Comparison of ENCODE assay signal across 2 cellular contexts in genomic region chr1:84996846-84997666, GRCh38.
TF ChIP-seq lines count a peak whose summit lies in the region.

MCOLN2 (minus strand) TSS chr1:84997113; CDS start chr1:84996872, 241 bp downstream.

TF ChIP-seq in SK-N-SH treated with all-trans-retinoic acid at 6 μM for 48 hours, 23 proteins besides CTCF, POLR2A, EP300 and RAD21 (continued from another document):
- TF ChIP-seq TSHZ2 (CRISPR knock-in tag; IDR thresholded peaks at IDR 0.05) (no peak), RARB (CRISPR knock-in tag; IDR thresholded peaks at IDR 0.05) (no peak), BACH2 (CRISPR knock-in tag; IDR thresholded peaks at IDR 0.05; ENCODE audit: borderline replicate concordance) (no peak), ZNF70 (CRISPR knock-in tag; IDR thresholded peaks at IDR 0.05) (no peak), TOX (CRISPR knock-in tag; IDR thresholded peaks at IDR 0.05; ENCODE audit: borderline replicate concordance) (no peak), PPARA (CRISPR knock-in tag; IDR thresholded peaks at IDR 0.05; ENCODE audit: borderline replicate concordance) (no peak), ZFP30 (CRISPR knock-in tag; IDR thresholded peaks at IDR 0.05) (no peak)

TF ChIP-seq in GM12878, 131 proteins besides CTCF, POLR2A, EP300 and RAD21 (continued from another document and continues in another):
- no peak for TF ChIP-seq KAT2A (conservative IDR thresholded peaks at IDR 0.05; ENCODE audit: control insufficient read depth, low read depth, low read length)
- TF ChIP-seq TCF3 (IDR thresholded peaks at IDR 0.05; ENCODE audit: borderline replicate concordance, insufficient read depth, low read depth, low read length), result no peak
- peak; percentile 11; the same call in 1 of the 2 replicates for TF ChIP-seq YY1 (IDR thresholded peaks at IDR 0.05; ENCODE audit: low read depth, low read length)
- TF ChIP-seq RBBP5 (conservative IDR thresholded peaks at IDR 0.05), result no peak
- no peak for TF ChIP-seq RCOR1 (conservative IDR thresholded peaks at IDR 0.05; ENCODE audit: low read depth, low read length)
- no peak for TF ChIP-seq BMI1 (IDR thresholded peaks at IDR 0.05; ENCODE audit: borderline replicate concordance)
- TF ChIP-seq IKZF2 (IDR thresholded peaks at IDR 0.05), result peak in 1 of 2 experiments; percentile 8; a peak in 1 of 4 replicates
- no peak for TF ChIP-seq REST (IDR thresholded peaks at IDR 0.05; ENCODE audit: low read depth, low read length)
- TF ChIP-seq E2F4 (IDR thresholded peaks at IDR 0.05; ENCODE audit: low read depth, low read length), result no peak
- TF ChIP-seq ZNF217 (IDR thresholded peaks at IDR 0.05), result no peak
- TF ChIP-seq DPF2 (IDR thresholded peaks at IDR 0.05), result peak; percentile 81; the same call in 1 of the 2 replicates
- TF ChIP-seq JUND (IDR thresholded peaks at IDR 0.05; ENCODE audit: low read depth, low read length), result no peak
- TF ChIP-seq BRCA1 (IDR thresholded peaks at IDR 0.05; ENCODE audit: low read depth, low read length), result no peak
- no peak; a peak in 1 of 4 replicates for TF ChIP-seq ETV6 (conservative IDR thresholded peaks at IDR 0.05 in 1 of 2, IDR thresholded peaks at IDR 0.05 in 1 of 2; ENCODE audit: borderline replicate concordance in 1 of 2, low read depth in 1 of 2)
- peak; percentile 38; the same call in 1 of the 2 replicates for TF ChIP-seq MXI1 (IDR thresholded peaks at IDR 0.05; ENCODE audit: low read depth, low read length)
- TF ChIP-seq ZBTB33 (IDR thresholded peaks at IDR 0.05), result no peak
- TF ChIP-seq YBX1 (IDR thresholded peaks at IDR 0.05), result no peak
- TF ChIP-seq PRDM15 (CRISPR knock-in tag; IDR thresholded peaks at IDR 0.05), result no peak
- TF ChIP-seq NR2C2 (IDR thresholded peaks at IDR 0.05; ENCODE audit: borderline replicate concordance, control insufficient read depth, insufficient read length, low read depth), result no peak
- TF ChIP-seq NR2C1 (IDR thresholded peaks at IDR 0.05), result no peak
- no peak for TF ChIP-seq BCLAF1 (IDR thresholded peaks at IDR 0.05)
- TF ChIP-seq JUNB (IDR thresholded peaks at IDR 0.05), result no peak
- TF ChIP-seq RELB (IDR thresholded peaks at IDR 0.05; ENCODE audit: low read depth), result peak; percentile 12; the same call in 1 of the 2 replicates
- TF ChIP-seq MYC (IDR thresholded peaks at IDR 0.05; ENCODE audit: insufficient read depth, insufficient read length, insufficient replicate concordance, low read length, severe bottlenecking), result no peak
- no peak for TF ChIP-seq PKNOX1 (IDR thresholded peaks at IDR 0.05)
- TF ChIP-seq SMAD1 (IDR thresholded peaks at IDR 0.05; ENCODE audit: low read depth, partially characterized antibody), result no peak
- TF ChIP-seq ZBED1 (IDR thresholded peaks at IDR 0.05; ENCODE audit: borderline replicate concordance), result no peak
- TF ChIP-seq MTA3 (IDR thresholded peaks at IDR 0.05; ENCODE audit: borderline replicate concordance, low read length), result no peak
- no peak for TF ChIP-seq WRNIP1 (IDR thresholded peaks at IDR 0.05; ENCODE audit: borderline replicate concordance, low read depth, low read length)
- TF ChIP-seq USF2 (IDR thresholded peaks at IDR 0.05; ENCODE audit: borderline replicate concordance, low read depth, low read length), result no peak
- no peak for TF ChIP-seq ATF7 (IDR thresholded peaks at IDR 0.05; ENCODE audit: low read depth)
- no peak for TF ChIP-seq TCF7 (IDR thresholded peaks at IDR 0.05; ENCODE audit: borderline replicate concordance)
- peak; percentile 60; the same call in 2 of the 3 replicates for TF ChIP-seq POU2F2 (IDR thresholded peaks at IDR 0.05; ENCODE audit: borderline replicate concordance, low read depth, low read length)
